In the genomic region with DNA sequence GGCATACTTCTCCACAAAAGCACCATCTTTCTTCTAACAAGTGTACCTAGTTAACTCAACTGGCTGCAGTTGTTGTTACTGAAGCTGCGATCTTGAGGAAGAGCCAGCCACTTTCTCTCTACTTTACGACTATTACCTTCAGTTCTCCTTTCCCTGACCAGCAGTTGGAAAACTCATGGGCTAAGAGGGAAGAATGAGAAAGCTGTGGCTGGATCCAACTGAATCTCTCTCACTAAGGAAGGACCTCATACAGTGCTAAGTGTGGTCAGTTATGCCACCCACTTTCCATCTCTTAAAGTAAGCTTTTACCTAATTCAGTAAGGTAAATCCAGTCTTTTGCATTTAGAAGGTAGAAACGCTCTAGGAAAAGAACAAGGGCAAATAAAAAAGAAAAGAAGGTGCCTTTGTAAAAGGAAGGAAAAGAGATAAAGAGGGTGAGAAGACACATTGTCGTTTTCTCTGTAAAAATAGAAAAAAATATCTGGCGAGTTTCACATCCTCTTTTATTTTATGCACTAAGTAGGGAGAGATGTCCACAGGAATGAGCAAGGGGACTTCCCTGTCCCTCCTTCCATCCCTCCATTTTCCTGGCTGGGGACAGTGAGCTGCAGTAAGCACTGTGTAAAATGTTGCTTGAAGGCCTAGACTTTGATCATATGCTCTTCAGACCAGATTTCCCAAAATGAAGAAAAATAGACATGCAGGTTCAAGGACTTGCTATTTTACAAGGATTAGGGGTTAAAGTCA, we compare ENCODE assay signal across 21 cellular contexts.
A peak's percentile ranks its signal among the peaks of the same experiment; 100 is the strongest.
DNase-seq lines count a peak whose midpoint lies in the region; ATAC-seq and TF ChIP-seq lines count a peak whose summit lies in the region.
"Had no signal": no experiment of that assay in that cellular context is flagged by ENCODE, and none has a peak within 500 bp of the region (broad histone marks: within the 10 kb centered on the region; RNA-seq: fewer than 3 reads in every experiment).

No MANE protein-coding gene starts in this region.

- no peak overlapping the region for H2AFZ ChIP-seq in OCI-LY3 (ENCODE audit: low read depth, low read length)

- ATAC-seq in GM18907 (IDR thresholded peaks at IDR 0.05; ENCODE audit: unreplicated experiment): peak; percentile 46
- ATAC-seq in HG03432 (IDR thresholded peaks at IDR 0.05; ENCODE audit: unreplicated experiment): peak; percentile 60
- ATAC-seq in naive B cell (ENCODE audit: low read depth in 2 of 2): peak in 1 of 2 donors; percentile 25
- no peak for ATAC-seq in GM21723 (IDR thresholded peaks at IDR 0.05; ENCODE audit: unreplicated experiment)
- ATAC-seq: heart right ventricle; natural killer cell treated with Interleukin-12 subunit alpha and Interleukin-12 subunit beta and Interleukin-15 and Interleukin-18, amount 100 ng/mL, for 72 hours; Panc1 had no signal

- H3K27ac ChIP-seq in OCI-LY3 (ENCODE audit: low read length): no peak overlapping the region
- H3K27ac ChIP-seq: tibial nerve had no signal

- no peak for TF ChIP-seq CTCF in OCI-LY3 (IDR thresholded peaks at IDR 0.05; ENCODE audit: low read depth, low read length)

- H3K79me2 ChIP-seq in OCI-LY3 (ENCODE audit: low read length): no peaks in the 10 kb centered on the region

- no peaks in the 10 kb centered on the region for H3K36me3 Mint-ChIP-seq in naive B cell
- H3K36me3 Mint-ChIP-seq: natural killer cell treated with Interleukin-12 subunit alpha and Interleukin-12 subunit beta and Interleukin-15 and Interleukin-18, amount 100 ng/mL, for 72 hours had no signal

- H4K20me1 ChIP-seq in OCI-LY3 (ENCODE audit: insufficient read depth, low read length): no peaks in the 10 kb centered on the region

- H3K4me2 ChIP-seq in OCI-LY3 (ENCODE audit: low read length): peak overlapping the region; percentile 48; the same call in 1 of the 2 replicates

- peaks cover 15% of the 10 kb centered on the region for H3K4me1 ChIP-seq in OCI-LY3 (ENCODE audit: low read length)

- H3K4me3 Mint-ChIP-seq in naive B cell: peak overlapping the region in 2 of 8 donors; percentile 34 to 41
- H3K4me3 Mint-ChIP-seq: natural killer cell treated with Interleukin-12 subunit alpha and Interleukin-12 subunit beta and Interleukin-15 and Interleukin-18, amount 100 ng/mL, for 72 hours had no signal

- H3K9me3 ChIP-seq in OCI-LY3 (ENCODE audit: insufficient read depth, low read length): no peaks in the 10 kb centered on the region
- H3K9me3 ChIP-seq: heart right ventricle, tibial nerve had no signal

- DNase-seq in naive B cell: no peak
- DNase-seq in DMS114 treated with DMSO at 0.1 percent for 48 hours (lab: John Stamatoyannopoulos, UW; ENCODE audit: unreplicated experiment): no peak
- no peak for DNase-seq in NCI-H524 (lab: John Stamatoyannopoulos, UW)
- no peak for DNase-seq in H4 (ENCODE audit: low spot score)
- DNase-seq: activated CD4-positive, alpha-beta T cell treated with anti-CD3 and anti-CD28 coated beads, Interleukin-2, amount 50 U/mL, for 4 hours; activated naive CD4-positive, alpha-beta T cell treated with Interleukin-2 at 50 U/mL for 16 hours; activated T-cell treated with anti-CD3 and anti-CD28 coated beads for 4 hours; aorta; GDM1; heart right ventricle; mesenchymal stem cell; NCI-H187 treated with DMSO at 0.1 percent for 48 hours; NCI-H510A treated with DMSO at 0.1 percent for 48 hours; stimulated activated naive CD4-positive, alpha-beta T cell treated with Interleukin-2 at 50 U/mL for 16 hours had no signal

- H3K4me1 Mint-ChIP-seq in naive B cell: peaks cover 14 to 18% (median 15%) of the 10 kb centered on the region in 3 donors

- no peaks in the 10 kb centered on the region for H3K27me3 ChIP-seq in OCI-LY3 (ENCODE audit: low read depth, low read length)
- H3K27me3 ChIP-seq: heart right ventricle, tibial nerve had no signal

- H3K27ac Mint-ChIP-seq in naive B cell: peak overlapping the region in 4 of 6 donors; percentile 42 to 58 (median 56)
- H3K27ac Mint-ChIP-seq: natural killer cell treated with Interleukin-12 subunit alpha and Interleukin-12 subunit beta and Interleukin-15 and Interleukin-18, amount 100 ng/mL, for 72 hours had no signal

- H3K36me3 ChIP-seq in OCI-LY3 (replicated peaks; ENCODE audit: low read depth, low read length): no peaks in the 10 kb centered on the region
- H3K36me3 ChIP-seq: heart right ventricle, tibial nerve had no signal

- H3K4me3 ChIP-seq in OCI-LY3 (ENCODE audit: low read length): no peak overlapping the region
- H3K4me3 ChIP-seq: heart right ventricle, tibial nerve had no signal

- H3K27me3 Mint-ChIP-seq in naive B cell: no peaks in the 10 kb centered on the region
- H3K27me3 Mint-ChIP-seq: natural killer cell treated with Interleukin-12 subunit alpha and Interleukin-12 subunit beta and Interleukin-15 and Interleukin-18, amount 100 ng/mL, for 72 hours had no signal

- H3K9ac ChIP-seq in OCI-LY3 (ENCODE audit: low read length): no peak overlapping the region

- no peaks in the 10 kb centered on the region for H3K9me3 Mint-ChIP-seq in naive B cell
- H3K9me3 Mint-ChIP-seq: natural killer cell treated with Interleukin-12 subunit alpha and Interleukin-12 subunit beta and Interleukin-15 and Interleukin-18, amount 100 ng/mL, for 72 hours had no signal
